ENCODE assay signal across 20 cellular contexts in the genomic region with DNA sequence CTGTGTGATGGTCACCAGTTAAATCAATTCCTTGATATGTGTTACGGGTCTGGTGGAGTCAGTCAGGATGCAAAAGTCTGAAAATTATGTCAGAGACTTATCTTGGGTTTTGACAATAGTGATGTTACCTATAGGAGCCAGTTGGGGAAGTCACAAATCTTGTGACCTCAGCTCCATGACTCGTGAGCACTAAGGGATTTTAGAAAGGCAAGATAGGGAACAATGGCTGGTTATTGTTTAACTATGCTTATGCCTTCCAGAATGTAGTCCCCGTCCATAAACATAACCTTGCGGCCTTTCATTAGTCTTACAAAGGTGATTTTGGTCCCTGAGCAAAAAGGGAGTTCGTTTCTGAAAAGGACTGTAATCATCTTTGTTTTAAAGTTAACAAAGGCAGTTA. TPM values are rescaled to one million over a fixed set of nuclear protein-coding genes. Genes with fewer than 3 reads are reported as not detected.
DNase-seq lines count a peak whose midpoint lies in the region; ATAC-seq, FAIRE-seq and TF ChIP-seq lines count a peak whose summit lies in the region.
"Had no signal": no experiment of that assay in that cellular context is flagged by ENCODE, and none has a peak within 500 bp of the region (broad histone marks: within the 10 kb centered on the region; RNA-seq: fewer than 3 reads in every experiment).

No MANE protein-coding gene starts in this region.

- H3K79me2 ChIP-seq in H9 (ENCODE audit: insufficient read depth, low read length) = no peaks in the 10 kb centered on the region
- H3K79me2 ChIP-seq in H1 (ENCODE audit: control insufficient read depth in 1 of 2, insufficient read depth in 2 of 2, low read length in 2 of 2) = no peaks in the 10 kb centered on the region

- DNase-seq in H9 (no peak), H1 (ENCODE audit: low read depth in 1 of 2, low spot score in 2 of 2) (no peak), left colon (no peak), progenitor cell of endocrine pancreas (ENCODE audit: low spot score, unreplicated experiment) (no peak), NOMO-1 (lab: John Stamatoyannopoulos, UW; ENCODE audit: unreplicated experiment in 2 of 2) (no peak), colonic mucosa (no peak), ecto neural progenitor cell (ENCODE audit: low spot score) (no peak)
- DNase-seq: 8988T; ACHN; CD4-positive, CD25-positive, alpha-beta regulatory T cell; DMS79; GOT3; HCEC 1CT; HFFc6; IMR-90 had no signal

- H4K91ac ChIP-seq in H9 (ENCODE audit: insufficient read length, low read depth, low read length) (no peak overlapping the region), H1 (replicated peaks; ENCODE audit: insufficient read length, low read length) (peak overlapping the region; percentile 87)

- no peak overlapping the region for H3K18ac ChIP-seq in H9 (ENCODE audit: insufficient read length, low read depth, low read length)
- H3K18ac ChIP-seq in H1 (ENCODE audit: extremely low read depth, low read length) = 0 out of 2 replicates have a peak overlapping the region, but pooled peaks have one; percentile 26

- H3T11ph ChIP-seq in H9 (ENCODE audit: low read length) = no peak overlapping the region

- H3K27me3 Mint-ChIP-seq in H9 (ENCODE audit: low read depth) (no peaks in the 10 kb centered on the region), progenitor cell of endocrine pancreas (peaks cover 2% of the 10 kb centered on the region)

- H3K4me2 ChIP-seq in H9 (ENCODE audit: insufficient read depth, insufficient read length, low read length) = no peak overlapping the region
- no peak overlapping the region for H3K4me2 ChIP-seq in H1 (ENCODE audit: insufficient read depth in 1 of 2, low read depth in 2 of 2, low read length in 2 of 2)
- H3K4me2 ChIP-seq: BLaER1 treated with 17β-estradiol and CSF1 and Interleukin-3, amounts not matched to agents 10 nM and 100 nM had no signal

- TF ChIP-seq CTCF in H9 (conservative IDR thresholded peaks at IDR 0.05) = no peak
- TF ChIP-seq CTCF in H1 (IDR thresholded peaks at IDR 0.05; ENCODE audit: control extremely low read depth in 1 of 3, insufficient read depth in 1 of 3, low read depth in 1 of 3, low read length in 3 of 3) = no peak
- no peak for TF ChIP-seq CTCF in progenitor cell of endocrine pancreas (IDR thresholded peaks at IDR 0.05; ENCODE audit: unreplicated experiment)
- no peak for TF ChIP-seq CTCF in colonic mucosa (IDR thresholded peaks at IDR 0.05)

- H2BK5ac ChIP-seq in H9 (ENCODE audit: insufficient read length, low read length) (no peak overlapping the region), H1 (ENCODE audit: low read depth, low read length) (no peak overlapping the region)

- intact Hi-C loops in left colon (cut with DNase I, micrococcal nuclease) (no loop called here), colonic mucosa (cut with DNase I) (no loop called here)

- no peak for TF ChIP-seq RAD21 in H1 (IDR thresholded peaks at IDR 0.05 in 1 of 2, conservative IDR thresholded peaks at IDR 0.05 in 1 of 2; ENCODE audit: low read depth in 2 of 2, low read length in 2 of 2)

- H3K4me1 Mint-ChIP-seq in H9 = peaks cover 63% of the 10 kb centered on the region in 2 experiments
- peaks cover 45% of the 10 kb centered on the region for H3K4me1 Mint-ChIP-seq in progenitor cell of endocrine pancreas (ENCODE audit: low read depth)

- no peaks in the 10 kb centered on the region for H4K20me1 ChIP-seq in H9 (ENCODE audit: control insufficient read depth, insufficient read depth, insufficient read length)
- no peaks in the 10 kb centered on the region for H4K20me1 ChIP-seq in H1 (replicated peaks in 1 of 2; ENCODE audit: control insufficient read depth in 1 of 2, insufficient read depth in 2 of 2, low read length in 2 of 2)
- H4K20me1 ChIP-seq: BLaER1 treated with 17β-estradiol and CSF1 and Interleukin-3, amounts not matched to agents 10 nM and 100 nM had no signal

- no peak overlapping the region for H4K5ac ChIP-seq in H9 (ENCODE audit: insufficient read length, low read depth, low read length)
- H4K5ac ChIP-seq in H1 (ENCODE audit: insufficient read length, low read depth, low read length) = no peak overlapping the region

- H3K9me3 ChIP-seq in H9 (ENCODE audit: control insufficient read depth, low read depth, low read length) (no peaks in the 10 kb centered on the region), H1 (ENCODE audit: insufficient read depth in 2 of 2, low read depth in 1 of 2, low read length in 1 of 2) (no peaks in the 10 kb centered on the region; a peak in 1 of 4 replicates), colonic mucosa (no peaks in the 10 kb centered on the region)
- H3K9me3 ChIP-seq: BLaER1 treated with 17β-estradiol and CSF1 and Interleukin-3, amounts not matched to agents 10 nM and 100 nM had no signal

- FAIRE-seq in H1 (lab: Jason Lieb, UNC) = no peak
- FAIRE-seq: GM12878, GM18507 had no signal

- H3K4me1 ChIP-seq in H9 (ENCODE audit: insufficient read depth, low read length) (peaks cover 4% of the 10 kb centered on the region; the same call in 1 of the 2 replicates), H1 (replicated peaks in 1 of 4; ENCODE audit: control insufficient read depth in 3 of 4, insufficient read depth in 4 of 4, low read length in 3 of 4) (peaks cover 0 to 23% (median 9%) of the 10 kb centered on the region in 4 experiments; a peak in 4 of 7 replicates), colonic mucosa (no peaks in the 10 kb centered on the region)
- H3K4me1 ChIP-seq: BLaER1 treated with 17β-estradiol and CSF1 and Interleukin-3, amounts not matched to agents 10 nM and 100 nM had no signal

- H2BK20ac ChIP-seq in H9 (ENCODE audit: low read depth, low read length, poor library complexity, severe bottlenecking) (no peak overlapping the region), H1 (ENCODE audit: low read length) (0 out of 2 replicates have a peak overlapping the region, but pooled peaks have one; percentile 6)

- H3K9ac ChIP-seq in H9 (ENCODE audit: extremely low read depth, insufficient read length, low read length) (no peak overlapping the region), H1 (replicated peaks in 1 of 4; ENCODE audit: extremely low read depth in 1 of 4, low read depth in 3 of 4, low read length in 3 of 4) (no peak overlapping the region), colonic mucosa (ENCODE audit: low read depth in 2 of 2, low read length in 2 of 2) (no peak overlapping the region)
- H3K9ac ChIP-seq: BLaER1 treated with 17β-estradiol and CSF1 and Interleukin-3, amounts not matched to agents 10 nM and 100 nM had no signal

- TF ChIP-seq EP300 in H1 (IDR thresholded peaks at IDR 0.05; ENCODE audit: borderline replicate concordance in 1 of 2, low read depth in 2 of 2, low read length in 2 of 2) = no peak

- no CpG with 5 or more reads among the region's 5 CpGs for WGBS in H9 (ENCODE audit: extremely low coverage, insufficient read length, low lambda C conversion rate)
- WGBS in H1 (ENCODE audit: extremely low coverage in 1 of 2, insufficient coverage in 1 of 2, insufficient read length in 1 of 2, insufficient replicate concordance in 2 of 2, low coverage in 1 of 2, low lambda C conversion rate in 2 of 2, missing lambda C conversion rate in 1 of 2), 2 experiments = 90% methylated on average over 5 of the region's 5 CpGs; no CpG with 5 or more reads in 1 of the 2 experiments

- H2AK5ac ChIP-seq in H9 (ENCODE audit: insufficient read length, low read length) (no peak overlapping the region), H1 (ENCODE audit: low read depth, low read length) (no peak overlapping the region)

- CTCF ChIA-PET in H1 (lab: Charles Lee; ENCODE audit: partially characterized antibody) = no interaction called here

- H4K8ac ChIP-seq in H9 (replicated peaks; ENCODE audit: insufficient read length, low read depth, low read length) = no peak overlapping the region
- no peak overlapping the region for H4K8ac ChIP-seq in H1 (ENCODE audit: extremely low read depth, insufficient read depth, low read length)

- TF ChIP-seq POLR2A in H1 (IDR thresholded peaks at IDR 0.05; ENCODE audit: control extremely low read depth in 1 of 2, low read depth in 2 of 2, low read length in 2 of 2) = no peak

- no peak overlapping the region for H2BK12ac ChIP-seq in H9 (ENCODE audit: insufficient read length, low read depth, low read length)
- no peak overlapping the region for H2BK12ac ChIP-seq in H1 (ENCODE audit: low read depth, low read length)

- H3K23ac ChIP-seq in H9 (ENCODE audit: insufficient read length, low read depth, low read length) (no peak overlapping the region), H1 (ENCODE audit: insufficient read length) (no peak overlapping the region)

- H3K79me1 ChIP-seq in H9 (ENCODE audit: insufficient read depth, low read depth, low read length, poor library complexity, severe bottlenecking) (no peaks in the 10 kb centered on the region), H1 (ENCODE audit: low read depth, low read length) (no peaks in the 10 kb centered on the region)

- H3K4ac ChIP-seq in H9 (ENCODE audit: low read depth, low read length) (no peak overlapping the region), H1 (replicated peaks; ENCODE audit: insufficient read length, low read depth, low read length) (no peak overlapping the region)

- H3K23me2 ChIP-seq in H9 (ENCODE audit: insufficient read length, low read depth, low read length, poor library complexity, severe bottlenecking) (no peaks in the 10 kb centered on the region), H1 (ENCODE audit: low read depth, low read length) (no peaks in the 10 kb centered on the region)

- POLR2A ChIA-PET in H1 (lab: Charles Lee; ENCODE audit: partially characterized antibody) = interaction anchor here (0.6 kb wide), 1 partner anchor 51 kb away, joined by 4 read pairs; no protein-coding TSS in a partner anchor

- no peak overlapping the region for H2BK15ac ChIP-seq in H9 (ENCODE audit: low read depth, low read length)
- H2BK15ac ChIP-seq in H1 (ENCODE audit: low read length) = no peak overlapping the region

- H3K9me3 Mint-ChIP-seq in H9 (peaks cover 0 to 7% of the 10 kb centered on the region in 2 experiments; a peak in 2 of 5 replicates), progenitor cell of endocrine pancreas (ENCODE audit: low read depth) (no peaks in the 10 kb centered on the region)
- H3K9me3 Mint-ChIP-seq: HFFc6 had no signal

- H3K4me3 Mint-ChIP-seq in H9 (no peak overlapping the region), progenitor cell of endocrine pancreas (ENCODE audit: low read depth) (no peak overlapping the region)
- H3K4me3 Mint-ChIP-seq: CD4-positive, CD25-positive, alpha-beta regulatory T cell; HFFc6 had no signal

- H3K36me3 ChIP-seq in H1 (ENCODE audit: control insufficient read depth in 2 of 4, insufficient read depth in 4 of 4, low read length in 3 of 4) = no peaks in the 10 kb centered on the region; a peak in 1 of 8 replicates
- no peaks in the 10 kb centered on the region for H3K36me3 ChIP-seq in colonic mucosa
- H3K36me3 ChIP-seq: BLaER1 treated with 17β-estradiol and CSF1 and Interleukin-3, amounts not matched to agents 10 nM and 100 nM had no signal

- peaks cover 0 to 31% (median 7%) of the 10 kb centered on the region in 3 experiments; a peak in 5 of 7 replicates for H3K36me3 Mint-ChIP-seq in H9 (ENCODE audit: insufficient read depth in 1 of 3, low read depth in 3 of 3)
- H3K36me3 Mint-ChIP-seq in progenitor cell of endocrine pancreas (ENCODE audit: insufficient read depth) = no peaks in the 10 kb centered on the region
- H3K36me3 Mint-ChIP-seq: CD4-positive, CD25-positive, alpha-beta regulatory T cell had no signal

- H3K4me3 ChIP-seq in H1 (ENCODE audit: extremely low read depth in 1 of 4, insufficient read depth in 2 of 4, low read depth in 3 of 4, low read length in 4 of 4) (no peak overlapping the region), colonic mucosa (no peak overlapping the region)
- H3K4me3 ChIP-seq: BLaER1 treated with 17β-estradiol and CSF1 and Interleukin-3, amounts not matched to agents 10 nM and 100 nM; GM12878 had no signal

- peak; percentile 37 for ATAC-seq in left colon
- ATAC-seq in GM18868 (IDR thresholded peaks at IDR 0.05; ENCODE audit: unreplicated experiment) = no peak

- H2AFZ ChIP-seq in H9 (ENCODE audit: low read length) (no peak overlapping the region), H1 (ENCODE audit: low read length) (no peak overlapping the region)

- H2BK120ac ChIP-seq in H9 (ENCODE audit: low read depth, low read length, poor library complexity, severe bottlenecking) (no peak overlapping the region), H1 (replicated peaks; ENCODE audit: low read depth, low read length) (peak overlapping the region; percentile 56)

- H3K56ac ChIP-seq in H9 (ENCODE audit: insufficient read length, low read depth, low read length) (no peak overlapping the region), H1 (replicated peaks; ENCODE audit: insufficient read length, low read depth, low read length) (no peak overlapping the region)

- no peak overlapping the region for H3K27ac ChIP-seq in H9 (ENCODE audit: insufficient read length, low read depth, low read length)
- H3K27ac ChIP-seq in H1 (ENCODE audit: low read depth, low read length) = no peak overlapping the region
- H3K27ac ChIP-seq in colonic mucosa = no peak overlapping the region
- H3K27ac ChIP-seq: BLaER1 treated with 17β-estradiol and CSF1 and Interleukin-3, amounts not matched to agents 10 nM and 100 nM; HL-60 had no signal

- H3K14ac ChIP-seq in H9 (ENCODE audit: insufficient read depth, low read length) = no peak overlapping the region
- H3K14ac ChIP-seq in H1 (ENCODE audit: insufficient read length) = no peak overlapping the region

- no peaks in the 10 kb centered on the region for H3K27me3 ChIP-seq in H9 (ENCODE audit: insufficient read depth, low read length)
- peaks cover 0 to 3% (median 0%) of the 10 kb centered on the region in 4 experiments; a peak in 1 of 7 replicates for H3K27me3 ChIP-seq in H1 (replicated peaks in 1 of 4; ENCODE audit: control insufficient read depth in 3 of 4, extremely low read depth in 1 of 4, insufficient read depth in 3 of 4, low read length in 3 of 4)
- H3K27me3 ChIP-seq in colonic mucosa = no peaks in the 10 kb centered on the region
- H3K27me3 ChIP-seq: BLaER1 treated with 17β-estradiol and CSF1 and Interleukin-3, amounts not matched to agents 10 nM and 100 nM had no signal

- H3K27ac Mint-ChIP-seq in H9 (peak overlapping the region in 2 of 3 experiments; percentile 47 to 99; a peak in 4 of 7 replicates), progenitor cell of endocrine pancreas (peak overlapping the region; percentile 67)
- H3K27ac Mint-ChIP-seq: CD4-positive, CD25-positive, alpha-beta regulatory T cell; HFFc6 had no signal

RNA-seq across cellular contexts. Expression of gene GATB, which starts 23.9 kb away (rescaled TPM):
- total RNA-seq in H9 (2021) = 18.9 and 21.2 TPM in 2 replicates
- 18.0 TPM in 2 replicates for total RNA-seq in H1 (2021; fragmentation: NEBNext Ultra II Directional; extraction: Animal tissue kit (Norgen Biotek cat#: 25700))
- 12.6 and 15.3 TPM in 2 replicates for polyA plus RNA-seq in H1 (2011; rRNA removed)
- polyA plus RNA-seq in H1 (2011; cell fraction: cytosol; rRNA removed) = 18.5 TPM
- 14.9 TPM for polyA plus RNA-seq in H1 (2011; cell fraction: nucleus; rRNA removed)
- polyA plus RNA-seq in H1 (2012, experiment 1 of 2) = 17.7 to 27.2 TPM (median 19.9 TPM) in 4 replicates
- 18.8 TPM for polyA plus RNA-seq in H1 (2012, experiment 2 of 2)
- 11.6 TPM for polyA plus RNA-seq in H1 (2013, experiment 1 of 2)
- polyA plus RNA-seq in H1 (2013, experiment 2 of 2) = 11.0 TPM
- 17.7 and 19.6 TPM in 2 replicates for polyA minus RNA-seq in H1 (2011; rRNA and poly(A)+ RNA removed)
- polyA minus RNA-seq in H1 (2011; cell fraction: cytosol; rRNA and poly(A)+ RNA removed) = 12.9 TPM
- 23.8 TPM for polyA minus RNA-seq in H1 (2011; cell fraction: nucleus; rRNA and poly(A)+ RNA removed)
- total RNA-seq in left colon = 10 to 100 TPM; 18.6 to 20.1 TPM
- total RNA-seq in progenitor cell of endocrine pancreas = 15.7 and 20.3 TPM in 2 replicates
- 10 to 100 TPM; 20.9 to 22.9 TPM for total RNA-seq in colonic mucosa
